17 cellular contexts compared by ENCODE assay signal in genomic region chr10:132096863-132097478, GRCh38. TPM values are rescaled to one million over a fixed set of nuclear protein-coding genes. Genes with fewer than 3 reads are reported as not detected.
DNase-seq lines count a peak whose midpoint lies in the region; ATAC-seq, FAIRE-seq and TF ChIP-seq lines count a peak whose summit lies in the region.
"Had no signal": no experiment of that assay in that cellular context is flagged by ENCODE, and none has a peak within 500 bp of the region (broad histone marks: within the 10 kb centered on the region; RNA-seq: fewer than 3 reads in every experiment).

No MANE protein-coding gene starts in this region.

- ATAC-seq in A549 (no peak), GM21723 (IDR thresholded peaks at IDR 0.05; ENCODE audit: unreplicated experiment) (no peak)
- ATAC-seq in naive thymus-derived CD4-positive, alpha-beta T cell = no peak
- ATAC-seq: CD8-positive, alpha-beta T cell had no signal

- peaks cover 52% of the 10 kb centered on the region for H3K4me1 ChIP-seq in A549
- peaks cover 48 to 90% (median 81%) of the 10 kb centered on the region in 10 experiments for H3K4me1 ChIP-seq in BLaER1 treated with 17β-estradiol and CSF1 and Interleukin-3, amounts not matched to agents 10 nM and 100 nM
- H3K4me1 ChIP-seq in neuronal stem cell (ENCODE audit: control insufficient read depth in 2 of 2, insufficient read depth in 1 of 2, low read depth in 1 of 2, low read length in 2 of 2) = no peaks in the 10 kb centered on the region
- no peaks in the 10 kb centered on the region for H3K4me1 ChIP-seq in naive thymus-derived CD4-positive, alpha-beta T cell (ENCODE audit: control insufficient read depth in 2 of 2, insufficient read depth in 2 of 2, low read length in 2 of 2)
- H3K4me1 ChIP-seq: Peyer's patch had no signal

- TF ChIP-seq CTCF in A549 (IDR thresholded peaks at IDR 0.05) (no peak), coronary artery (IDR thresholded peaks at IDR 0.05) (no peak)

- no peak for TF ChIP-seq RAD21 in A549 (conservative IDR thresholded peaks at IDR 0.05 in 1 of 2, IDR thresholded peaks at IDR 0.05 in 1 of 2)

- CTCF ChIA-PET in A549 (lab: Yijun Ruan, JAX) = interaction anchor here (1.2 to 1.4 kb wide), 2 partner anchors 10 to 37 kb away, joined by 3 read pairs; no protein-coding TSS in a partner anchor
- CTCF ChIA-PET in naive thymus-derived CD4-positive, alpha-beta T cell (lab: Charles Lee) = no interaction called here

- H3K18ac ChIP-seq in neuronal stem cell (ENCODE audit: low read length) = peak overlapping the region; percentile 42

- H3K4me3 ChIP-seq in A549 (no peak overlapping the region), coronary artery (no peak overlapping the region), neuronal stem cell (ENCODE audit: low read length in 2 of 2) (no peak overlapping the region)
- no peak overlapping the region for H3K4me3 ChIP-seq in BLaER1 treated with 17β-estradiol and CSF1 and Interleukin-3, amounts not matched to agents 10 nM and 100 nM
- H3K4me3 ChIP-seq in naive thymus-derived CD4-positive, alpha-beta T cell (ENCODE audit: low read length) = no peak overlapping the region
- H3K4me3 ChIP-seq: Peyer's patch had no signal

- no peak for TF ChIP-seq POLR2A in A549 (IDR thresholded peaks at IDR 0.05; ENCODE audit: low read length)

- no peak for TF ChIP-seq EP300 in A549 (IDR thresholded peaks at IDR 0.05)

- no peak overlapping the region for H3K4ac ChIP-seq in neuronal stem cell (ENCODE audit: low read length)

- 96% methylated on average over 22 of the region's 22 CpGs for WGBS in A549 (ENCODE audit: missing lambda C conversion rate)
- no CpG with 5 or more reads among the region's 22 CpGs for WGBS in neuronal stem cell (ENCODE audit: extremely low coverage in 2 of 2, insufficient read length in 2 of 2, insufficient replicate concordance in 1 of 2), 2 donors

- no peak overlapping the region for H3K4me3 Mint-ChIP-seq in naive thymus-derived CD4-positive, alpha-beta T cell
- H3K4me3 Mint-ChIP-seq: CD8-positive, alpha-beta T cell; IgD-negative memory B cell had no signal

- H3K23ac ChIP-seq in neuronal stem cell (ENCODE audit: low read depth, low read length, poor library complexity) = peak overlapping the region; percentile 48

- no peak overlapping the region for H2BK12ac ChIP-seq in neuronal stem cell (ENCODE audit: low read length)

- H3K27me3 ChIP-seq in BLaER1 treated with 17β-estradiol and CSF1 and Interleukin-3, amounts not matched to agents 10 nM and 100 nM = peaks cover 0 to 33% (median 7%) of the 10 kb centered on the region in 11 experiments; a peak in 16 of 22 replicates
- H3K27me3 ChIP-seq in neuronal stem cell (ENCODE audit: control insufficient read depth in 3 of 3, insufficient read depth in 3 of 3, low read depth in 1 of 3, low read length in 3 of 3) = peaks cover 0 to 36% (median 0%) of the 10 kb centered on the region in 3 experiments
- H3K27me3 ChIP-seq in naive thymus-derived CD4-positive, alpha-beta T cell (ENCODE audit: control insufficient read depth in 2 of 2, insufficient read depth in 2 of 2, low read length in 2 of 2) = peaks cover 0 to 3% of the 10 kb centered on the region in 2 donors
- H3K27me3 ChIP-seq: Peyer's patch had no signal

- H4K20me1 ChIP-seq in BLaER1 treated with 17β-estradiol and CSF1 and Interleukin-3, amounts not matched to agents 10 nM and 100 nM = peaks cover 0 to 19% (median 0%) of the 10 kb centered on the region in 11 experiments; a peak in 4 of 22 replicates

- H3K9me3 Mint-ChIP-seq in naive thymus-derived CD4-positive, alpha-beta T cell = peaks cover 0 to 5% (median 1%) of the 10 kb centered on the region in 11 donors
- H3K9me3 Mint-ChIP-seq: CD8-positive, alpha-beta T cell had no signal

- H2AFZ ChIP-seq in neuronal stem cell (ENCODE audit: low read length) = no peak overlapping the region

- no peak overlapping the region for H3K14ac ChIP-seq in neuronal stem cell (ENCODE audit: low read length)

- no peak overlapping the region for H2BK120ac ChIP-seq in neuronal stem cell (ENCODE audit: low read depth, low read length)

- intact Hi-C loops in naive thymus-derived CD4-positive, alpha-beta T cell (cut with micrococcal nuclease) = no loop called here

- H3K27me3 Mint-ChIP-seq in naive thymus-derived CD4-positive, alpha-beta T cell = peaks cover 8 to 50% (median 29%) of the 10 kb centered on the region in 5 donors

- H2AK5ac ChIP-seq in neuronal stem cell (ENCODE audit: low read depth, low read length) = peak overlapping the region; percentile 41

- H3K36me3 ChIP-seq in BLaER1 treated with 17β-estradiol and CSF1 and Interleukin-3, amounts not matched to agents 10 nM and 100 nM = no peaks in the 10 kb centered on the region
- no peaks in the 10 kb centered on the region for H3K36me3 ChIP-seq in neuronal stem cell (replicated peaks in 1 of 2; ENCODE audit: control insufficient read depth in 2 of 2, insufficient read depth in 2 of 2, low read length in 2 of 2)
- no peaks in the 10 kb centered on the region for H3K36me3 ChIP-seq in naive thymus-derived CD4-positive, alpha-beta T cell (ENCODE audit: control insufficient read depth in 2 of 3, insufficient read depth in 3 of 3, low read length in 3 of 3)
- H3K36me3 ChIP-seq: Peyer's patch had no signal

- peaks cover 0 to 17% (median 0%) of the 10 kb centered on the region in 7 donors for H3K4me1 Mint-ChIP-seq in naive thymus-derived CD4-positive, alpha-beta T cell

- H3K27ac ChIP-seq in A549 = peak overlapping the region; percentile 74 to 91
- H3K27ac ChIP-seq in BLaER1 treated with 17β-estradiol and CSF1 and Interleukin-3, amounts not matched to agents 10 nM and 100 nM = peak overlapping the region in 9 of 11 experiments; percentile 33 to 76 (median 62); a peak in 17 of 22 replicates
- no peak overlapping the region for H3K27ac ChIP-seq in coronary artery
- no peak overlapping the region for H3K27ac ChIP-seq in neuronal stem cell (replicated peaks; ENCODE audit: low read length)
- H3K27ac ChIP-seq in naive thymus-derived CD4-positive, alpha-beta T cell (ENCODE audit: low read depth, low read length) = no peak overlapping the region
- H3K27ac ChIP-seq: Peyer's patch had no signal

- DNase-seq in A549 (ENCODE audit: low read depth in 1 of 2, low spot score in 1 of 2) (no peak), coronary artery (ENCODE audit: low spot score) (peak; percentile 52), neuronal stem cell (ENCODE audit: low spot score) (no peak), SIG-M5 (lab: John Stamatoyannopoulos, UW) (no peak)
- no peak for DNase-seq in activated effector memory CD4-positive, alpha-beta T cell treated with anti-CD3 and anti-CD28 coated beads, Interleukin-2, amount 50 U/mL, for 16 hours
- no peak for DNase-seq in naive thymus-derived CD4-positive, alpha-beta T cell
- DNase-seq: DMS153, NCI-H1105, NCI-H2081, NCI-H446 treated with DMSO at 0.1 percent for 48 hours, NCI-H526 treated with DMSO at 0.1 percent for 48 hours, Peyer's patch had no signal

- no peak overlapping the region for H4K91ac ChIP-seq in neuronal stem cell (ENCODE audit: low read depth, low read length, poor library complexity)

- no peaks in the 10 kb centered on the region for H3K9me3 ChIP-seq in A549
- peaks cover 0 to 13% (median 0%) of the 10 kb centered on the region in 11 experiments; a peak in 5 of 22 replicates for H3K9me3 ChIP-seq in BLaER1 treated with 17β-estradiol and CSF1 and Interleukin-3, amounts not matched to agents 10 nM and 100 nM (replicated peaks in 1 of 11)
- peaks cover 0 to 2% of the 10 kb centered on the region in 2 donors for H3K9me3 ChIP-seq in neuronal stem cell (replicated peaks in 1 of 2; ENCODE audit: control insufficient read depth in 2 of 2, insufficient read depth in 1 of 2, low read depth in 1 of 2, low read length in 2 of 2)
- no peaks in the 10 kb centered on the region for H3K9me3 ChIP-seq in naive thymus-derived CD4-positive, alpha-beta T cell (ENCODE audit: control insufficient read depth in 2 of 3, low read length in 3 of 3)
- H3K9me3 ChIP-seq: Peyer's patch had no signal

- FAIRE-seq in A549 (lab: Jason Lieb, UNC) = no peak
- FAIRE-seq: GM12891 had no signal

- H2BK5ac ChIP-seq in neuronal stem cell (ENCODE audit: low read length) = no peak overlapping the region

- H3K79me1 ChIP-seq in neuronal stem cell (ENCODE audit: low read depth, low read length) = no peaks in the 10 kb centered on the region

- H4K8ac ChIP-seq in neuronal stem cell (ENCODE audit: low read depth, low read length) = no peak overlapping the region

- no peak overlapping the region for H2BK15ac ChIP-seq in neuronal stem cell (ENCODE audit: low read length)

- H3K27ac Mint-ChIP-seq in naive thymus-derived CD4-positive, alpha-beta T cell = no peak overlapping the region
- H3K27ac Mint-ChIP-seq: CD8-positive, alpha-beta T cell; IgD-negative memory B cell had no signal

- peak overlapping the region in 3 of 11 experiments; percentile 40 to 55 (median 43); a peak in 5 of 22 replicates for H3K9ac ChIP-seq in BLaER1 treated with 17β-estradiol and CSF1 and Interleukin-3, amounts not matched to agents 10 nM and 100 nM
- H3K9ac ChIP-seq in neuronal stem cell (ENCODE audit: low read depth, low read length, poor library complexity) = no peak overlapping the region

- H3K36me3 Mint-ChIP-seq in naive thymus-derived CD4-positive, alpha-beta T cell = peaks cover 0 to 8% (median 0%) of the 10 kb centered on the region in 5 donors
- H3K36me3 Mint-ChIP-seq: CD8-positive, alpha-beta T cell had no signal

- peak overlapping the region; percentile 66 for H3K4me2 ChIP-seq in A549
- H3K4me2 ChIP-seq in BLaER1 treated with 17β-estradiol and CSF1 and Interleukin-3, amounts not matched to agents 10 nM and 100 nM = peak overlapping the region; percentile 53 to 89 (median 79)
- H3K4me2 ChIP-seq in neuronal stem cell (ENCODE audit: insufficient read depth, low read length, poor library complexity, severe bottlenecking) = no peak overlapping the region

- POLR2A ChIA-PET in A549 (lab: Yijun Ruan, JAX) = no interaction called here
- POLR2A ChIA-PET in naive thymus-derived CD4-positive, alpha-beta T cell (lab: Charles Lee) = no interaction called here

TF ChIP-seq in A549, 52 proteins besides CTCF, POLR2A, EP300 and RAD21 (continues in another document):
- no peak for TF ChIP-seq ZSCAN20 (CRISPR knock-in tag; IDR thresholded peaks at IDR 0.05)

RNA-seq across cellular contexts. Expression of gene JAKMIP3, which starts 31.2 kb away (rescaled TPM):
- polyA plus RNA-seq in A549 (2011; rRNA removed) = 3.1 and 4.1 TPM in 2 replicates
- 2.6 and 2.9 TPM in 2 replicates for polyA plus RNA-seq in A549 (2012; cell fraction: cytosol; rRNA removed)
- 9.5 and 11.1 TPM in 2 replicates for polyA plus RNA-seq in A549 (2012; cell fraction: nucleus; rRNA removed)
- polyA plus RNA-seq in A549 (2017; fragmentation: RNase III; extraction: RNeasy Plus Mini Kit Qiagen cat#74134 plus additional on column Dnase treatment) = 3.1 to 4.1 TPM (median 3.8 TPM) in 3 replicates
- polyA minus RNA-seq in A549 (2011; rRNA and poly(A)+ RNA removed) = 1.2 and 1.7 TPM in 2 replicates
- 0.20 TPM for polyA plus RNA-seq in neuronal stem cell (2013, experiment 1 of 2)
- polyA plus RNA-seq in neuronal stem cell (2013, experiment 2 of 2) = 0.22 TPM
- 1 to 10 TPM in 2 of 5 experiments, under 1 TPM in 3; 0.15 to 1.4 (median 0.22) TPM for total RNA-seq in naive thymus-derived CD4-positive, alpha-beta T cell
- polyA plus RNA-seq in naive thymus-derived CD4-positive, alpha-beta T cell = under 1 TPM in 1 of 2 donors, not detected in 1; 0.40 TPM
- polyA plus RNA-seq: IgD-negative memory B cell had no signal

Comparison
In these comparisons a context has a peak if more than half of its experiments do, and no peak if none do; other contexts are left out.
1. H3K27ac ChIP-seq: peak in A549 (2 of 2) and BLaER1 treated with 17β-estradiol and CSF1 and Interleukin-3, amounts not matched to agents 10 nM and 100 nM (9 of 11); none in coronary artery (0 of 2), neuronal stem cell (single experiment) and naive thymus-derived CD4-positive, alpha-beta T cell (single experiment).